Comparison of ENCODE assay signal across 25 cellular contexts in the genomic region with DNA sequence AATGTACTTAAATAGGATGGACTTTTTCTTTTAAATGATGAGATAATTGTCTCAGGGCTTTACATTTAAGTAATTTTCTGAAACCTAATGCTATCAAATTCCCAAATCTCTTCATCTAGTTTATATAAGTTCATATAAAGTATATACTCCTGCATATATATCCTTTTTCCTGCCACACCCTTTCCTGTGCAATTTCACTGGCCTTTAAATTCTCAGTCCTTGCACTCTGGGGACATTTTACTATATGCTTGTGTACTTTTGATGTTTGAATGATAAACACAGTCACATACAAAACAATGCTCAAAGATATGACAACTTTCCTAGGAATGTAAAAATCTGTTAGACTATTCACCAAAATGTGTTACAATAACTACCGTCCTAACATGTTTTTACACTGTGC.
"Had no signal": no experiment of that assay in that cellular context is flagged by ENCODE, and none has a peak within 500 bp of the region (broad histone marks: within the 10 kb centered on the region; RNA-seq: fewer than 3 reads in every experiment).

No MANE protein-coding gene starts in this region.

- H3K4me1 Mint-ChIP-seq: immature natural killer cell; naive thymus-derived CD4-positive, alpha-beta T cell; natural killer cell had no signal

- H3K27me3 ChIP-seq: colonic mucosa, esophagus muscularis mucosa, foreskin keratinocyte, gastroesophageal sphincter, heart right ventricle, hepatocyte, left lung had no signal

- H3K27ac Mint-ChIP-seq: dendritic cell treated with granulocyte-macrophage colony-stimulating factor and Interleukin-4, amounts not matched to agents 40 ng/mL and 50 ng/mL, for 4 days; effector memory CD8-positive, alpha-beta T cell; immature natural killer cell; mesothelial cell of epicardium; naive thymus-derived CD4-positive, alpha-beta T cell; natural killer cell had no signal

- ATAC-seq: effector memory CD8-positive, alpha-beta T cell; foreskin keratinocyte; gastroesophageal sphincter; heart right ventricle; left lung; left ventricle myocardium superior; lower lobe of right lung; naive thymus-derived CD4-positive, alpha-beta T cell; natural killer cell had no signal

- H3K36me3 Mint-ChIP-seq: immature natural killer cell; mesothelial cell of epicardium; naive thymus-derived CD4-positive, alpha-beta T cell; natural killer cell had no signal

- H3K4me3 Mint-ChIP-seq: dendritic cell treated with granulocyte-macrophage colony-stimulating factor and Interleukin-4, amounts not matched to agents 40 ng/mL and 50 ng/mL, for 4 days; effector memory CD8-positive, alpha-beta T cell; immature natural killer cell; mesothelial cell of epicardium; naive thymus-derived CD4-positive, alpha-beta T cell; natural killer cell had no signal

- H3K27me3 Mint-ChIP-seq: dendritic cell treated with granulocyte-macrophage colony-stimulating factor and Interleukin-4, amounts not matched to agents 40 ng/mL and 50 ng/mL, for 4 days; effector memory CD8-positive, alpha-beta T cell; naive thymus-derived CD4-positive, alpha-beta T cell had no signal

- H3K79me2 ChIP-seq: hepatocyte had no signal

- H3K9me3 Mint-ChIP-seq: dendritic cell treated with granulocyte-macrophage colony-stimulating factor and Interleukin-4, amounts not matched to agents 40 ng/mL and 50 ng/mL, for 4 days; mesothelial cell of epicardium had no signal

- H3K36me3 ChIP-seq: colonic mucosa, esophagus muscularis mucosa, gastroesophageal sphincter, heart right ventricle, left lung, lower lobe of right lung had no signal

- H3K4me2 ChIP-seq: hepatocyte had no signal

- H3K27ac ChIP-seq: colonic mucosa, esophagus muscularis mucosa, foreskin keratinocyte, gastroesophageal sphincter, heart right ventricle, hepatocyte, left lung, lower lobe of right lung had no signal

- H3K9me3 ChIP-seq: colonic mucosa, esophagus muscularis mucosa, gastroesophageal sphincter, left lung, lower lobe of right lung had no signal

- H3K4me1 ChIP-seq: colonic mucosa, esophagus muscularis mucosa, foreskin keratinocyte, gastroesophageal sphincter, heart right ventricle, left lung, lower lobe of right lung had no signal

- FAIRE-seq: endothelial cell of umbilical vein, kidney had no signal

- H2AFZ ChIP-seq: hepatocyte had no signal

- DNase-seq: colonic mucosa; cortex of kidney; effector CD8-positive, alpha-beta T cell; effector memory CD8-positive, alpha-beta T cell; glutamatergic neuron; head of caudate nucleus; heart right ventricle; hypothalamus; immature natural killer cell; islet precursor cell; kidney; kidney glomerular epithelial cell; left lung; left ventricle myocardium superior; lower lobe of right lung; mesenchymal stem cell; naive thymus-derived CD4-positive, alpha-beta T cell; natural killer cell had no signal

- H3K4me3 ChIP-seq: colonic mucosa, esophagus muscularis mucosa, gastroesophageal sphincter, heart right ventricle, hepatocyte, left lung, lower lobe of right lung had no signal
